Comparison of ENCODE assay signal across 9 cellular contexts in genomic region chr1:19384113-19384512, GRCh38.
DNase-seq lines count a peak whose midpoint lies in the region; ATAC-seq and TF ChIP-seq lines count a peak whose summit lies in the region.
"Had no signal": no experiment of that assay in that cellular context is flagged by ENCODE, and none has a peak within 500 bp of the region (broad histone marks: within the 10 kb centered on the region; RNA-seq: fewer than 3 reads in every experiment).

No MANE protein-coding gene starts in this region.

- peak overlapping the region; percentile 53 for H3K27ac Mint-ChIP-seq in activated T-helper 2 cell treated with anti-CD3 and anti-CD28 coated beads, Interferon-gamma antibody, Interleukin-2, Interleukin-4, amounts not matched to agents 10 μg/mL and 5 μg/mL and 100 μg/mL, durations not matched to agents 14 hours and 24 hours and 36 hours
- H3K27ac Mint-ChIP-seq in immature natural killer cell, result peak overlapping the region; percentile 5 to 48 (median 32)

- TF ChIP-seq CTCF in heart left ventricle (IDR thresholded peaks at IDR 0.05) (no peak), right atrium auricular region (IDR thresholded peaks at IDR 0.05) (no peak), uterus (IDR thresholded peaks at IDR 0.05) (no peak), tibial nerve (IDR thresholded peaks at IDR 0.05) (no peak)

- H3K4me3 Mint-ChIP-seq in activated T-helper 2 cell treated with anti-CD3 and anti-CD28 coated beads, Interferon-gamma antibody, Interleukin-2, Interleukin-4, amounts not matched to agents 10 μg/mL and 5 μg/mL and 100 μg/mL, durations not matched to agents 14 hours and 24 hours and 36 hours (ENCODE audit: low read depth), result no peak overlapping the region
- no peak overlapping the region for H3K4me3 Mint-ChIP-seq in immature natural killer cell

- no peaks in the 10 kb centered on the region for H3K9me3 ChIP-seq in heart left ventricle
- no peaks in the 10 kb centered on the region for H3K9me3 ChIP-seq in right atrium auricular region
- H3K9me3 ChIP-seq in uterus, result no peaks in the 10 kb centered on the region
- no peaks in the 10 kb centered on the region for H3K9me3 ChIP-seq in tibial nerve

- ATAC-seq in heart left ventricle (peak in 3 of 4 donors; percentile 52 to 58 (median 56)), GM18517 (IDR thresholded peaks at IDR 0.05; ENCODE audit: unreplicated experiment) (no peak)

- H3K4me3 ChIP-seq in heart left ventricle (no peak overlapping the region), right atrium auricular region (no peak overlapping the region), uterus (no peak overlapping the region), tibial nerve (no peak overlapping the region)

- H3K4me1 ChIP-seq in heart left ventricle (peaks cover 10 to 49% (median 33%) of the 10 kb centered on the region in 12 donors), right atrium auricular region (peaks cover 0 to 28% of the 10 kb centered on the region in 2 donors), uterus (peaks cover 9 to 23% of the 10 kb centered on the region in 2 donors), tibial nerve (peaks cover 3 to 45% (median 21%) of the 10 kb centered on the region in 4 donors)

- intact Hi-C loops in heart left ventricle (cut with DNase I) (no loop called here), uterus (cut with DNase I; ENCODE audit: low total_unique reads) (no loop called here)
- intact Hi-C loops in activated T-helper 2 cell treated with anti-CD3 and anti-CD28 coated beads, Interferon-gamma antibody, Interleukin-2, Interleukin-4, amounts not matched to agents 10 μg/mL and 5 μg/mL and 100 μg/mL, durations not matched to agents 14 hours and 24 hours and 36 hours (cut with micrococcal nuclease), result no loop called here

- H3K4me1 Mint-ChIP-seq in activated T-helper 2 cell treated with anti-CD3 and anti-CD28 coated beads, Interferon-gamma antibody, Interleukin-2, Interleukin-4, amounts not matched to agents 10 μg/mL and 5 μg/mL and 100 μg/mL, durations not matched to agents 14 hours and 24 hours and 36 hours (ENCODE audit: low read depth), result peaks cover 14% of the 10 kb centered on the region
- H3K4me1 Mint-ChIP-seq in immature natural killer cell, result peaks cover 42 to 56% of the 10 kb centered on the region in 2 donors

- H3K27me3 Mint-ChIP-seq in activated T-helper 2 cell treated with anti-CD3 and anti-CD28 coated beads, Interferon-gamma antibody, Interleukin-2, Interleukin-4, amounts not matched to agents 10 μg/mL and 5 μg/mL and 100 μg/mL, durations not matched to agents 14 hours and 24 hours and 36 hours (ENCODE audit: low read depth), result no peaks in the 10 kb centered on the region
- H3K27me3 Mint-ChIP-seq in immature natural killer cell (ENCODE audit: low read depth in 3 of 3), result no peaks in the 10 kb centered on the region

- H3K9me3 Mint-ChIP-seq in activated T-helper 2 cell treated with anti-CD3 and anti-CD28 coated beads, Interferon-gamma antibody, Interleukin-2, Interleukin-4, amounts not matched to agents 10 μg/mL and 5 μg/mL and 100 μg/mL, durations not matched to agents 14 hours and 24 hours and 36 hours, result no peaks in the 10 kb centered on the region
- H3K9me3 Mint-ChIP-seq in immature natural killer cell, result no peaks in the 10 kb centered on the region

- peaks cover 45% of the 10 kb centered on the region for H3K36me3 Mint-ChIP-seq in activated T-helper 2 cell treated with anti-CD3 and anti-CD28 coated beads, Interferon-gamma antibody, Interleukin-2, Interleukin-4, amounts not matched to agents 10 μg/mL and 5 μg/mL and 100 μg/mL, durations not matched to agents 14 hours and 24 hours and 36 hours (ENCODE audit: low read depth)
- peaks cover 5 to 13% (median 10%) of the 10 kb centered on the region in 3 donors for H3K36me3 Mint-ChIP-seq in immature natural killer cell

- peak in 4 of 5 donors; percentile 52 to 64 (median 61) for DNase-seq in heart left ventricle
- no peak for DNase-seq in right atrium auricular region (ENCODE audit: low spot score)
- no peak for DNase-seq in activated T-helper 2 cell treated with anti-CD3 and anti-CD28 coated beads, Interferon-gamma antibody, Interleukin-2, Interleukin-4, amounts not matched to agents 10 μg/mL and 5 μg/mL and 100 μg/mL, durations not matched to agents 14 hours and 24 hours and 36 hours (ENCODE audit: low spot score)
- no peak for DNase-seq in immature natural killer cell
- peak; percentile 82 to 87 for DNase-seq in uterus
- DNase-seq in T-helper 2 cell, result no peak
- no peak for DNase-seq in tibial nerve (ENCODE audit: low spot score in 2 of 2)
- DNase-seq: kidney had no signal

- peak overlapping the region in 1 of 12 donors; percentile 30 for H3K27ac ChIP-seq in heart left ventricle
- no peak overlapping the region for H3K27ac ChIP-seq in right atrium auricular region
- H3K27ac ChIP-seq in uterus, result peak overlapping the region; percentile 68 to 81
- H3K27ac ChIP-seq in tibial nerve, result peak overlapping the region in 2 of 4 donors; percentile 9 to 39

- H3K36me3 ChIP-seq in heart left ventricle (peaks cover 0 to 72% (median 48%) of the 10 kb centered on the region in 9 donors), right atrium auricular region (peaks cover 13% of the 10 kb centered on the region), uterus (no peaks in the 10 kb centered on the region), tibial nerve (peaks cover 0 to 56% (median 4%) of the 10 kb centered on the region in 3 donors)

- 54 to 68% (median 60%) methylated on average over 4 of the region's 4 CpGs for WGBS in heart left ventricle, 4 donors
- 41 to 54% methylated on average over 4 of the region's 4 CpGs for WGBS in tibial nerve, 2 donors

- no peak for TF ChIP-seq EP300 in tibial nerve (IDR thresholded peaks at IDR 0.05)

- no peak for TF ChIP-seq POLR2A in heart left ventricle (IDR thresholded peaks at IDR 0.05)
- no peak for TF ChIP-seq POLR2A in uterus (IDR thresholded peaks at IDR 0.05)
- no peak for TF ChIP-seq POLR2A in tibial nerve (IDR thresholded peaks at IDR 0.05)

- H3K27me3 ChIP-seq in heart left ventricle (no peaks in the 10 kb centered on the region), right atrium auricular region (no peaks in the 10 kb centered on the region), uterus (no peaks in the 10 kb centered on the region), tibial nerve (no peaks in the 10 kb centered on the region)

Comparison
In these comparisons a context has a peak if more than half of its experiments do, and no peak if none do; other contexts are left out.
1. DNase-seq: peak in heart left ventricle (4 of 5) and uterus (2 of 2); none in right atrium auricular region (single experiment), activated T-helper 2 cell treated with anti-CD3 and anti-CD28 coated beads, Interferon-gamma antibody, Interleukin-2, Interleukin-4, amounts not matched to agents 10 μg/mL and 5 μg/mL and 100 μg/mL, durations not matched to agents 14 hours and 24 hours and 36 hours (single experiment), immature natural killer cell (0 of 3), T-helper 2 cell (0 of 5) and tibial nerve (0 of 2).
2. H3K27ac ChIP-seq: peak in uterus (2 of 2); none in right atrium auricular region (0 of 2).